In the genomic region with DNA sequence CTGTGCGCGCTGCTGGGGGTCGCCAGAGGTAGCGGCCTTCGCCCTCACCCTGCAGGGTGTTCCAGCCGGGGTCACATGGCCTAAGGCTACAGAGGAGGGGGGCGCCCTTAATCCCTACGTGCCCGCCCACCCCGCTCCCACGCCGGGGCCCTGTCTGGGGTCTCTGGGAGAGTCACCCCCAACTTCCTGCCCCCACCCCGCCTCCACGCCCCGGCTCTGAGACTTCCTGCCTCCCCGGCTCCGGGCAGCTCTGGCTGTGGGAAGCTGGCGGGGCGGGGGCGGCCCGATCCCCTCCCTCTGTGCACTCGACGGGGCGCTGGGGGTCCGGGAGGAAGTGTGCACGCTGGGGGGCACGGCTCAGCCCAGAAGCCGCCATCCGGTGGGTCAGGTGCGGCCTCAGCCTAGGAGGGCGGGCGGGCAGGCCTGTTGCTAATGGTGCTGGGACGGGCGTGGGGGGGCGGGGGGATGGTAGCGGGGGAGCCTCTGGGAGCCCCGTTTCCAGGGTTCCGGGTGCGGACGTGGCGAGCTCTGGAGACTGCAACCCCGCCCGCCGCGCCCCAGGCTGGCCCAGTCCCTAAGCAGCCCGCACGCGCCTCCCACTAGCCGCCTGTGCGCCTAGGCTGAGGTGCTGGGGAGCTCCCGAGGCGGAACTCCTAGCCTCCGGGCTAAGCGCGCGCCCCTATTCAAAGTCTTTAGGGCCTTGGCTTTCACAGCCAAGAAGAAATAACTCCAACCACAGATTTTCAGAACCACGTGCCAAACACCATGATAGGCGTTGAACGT, we compare ENCODE assay signal across 1 cellular context.
TF ChIP-seq lines count a peak whose summit lies in the region.

No MANE protein-coding gene starts in this region.

TF ChIP-seq in SK-N-SH treated with all-trans-retinoic acid at 6 μM for 48 hours, 23 proteins besides CTCF, POLR2A, EP300 and RAD21 (continued from another document):
- TF ChIP-seq, protein P1, sequence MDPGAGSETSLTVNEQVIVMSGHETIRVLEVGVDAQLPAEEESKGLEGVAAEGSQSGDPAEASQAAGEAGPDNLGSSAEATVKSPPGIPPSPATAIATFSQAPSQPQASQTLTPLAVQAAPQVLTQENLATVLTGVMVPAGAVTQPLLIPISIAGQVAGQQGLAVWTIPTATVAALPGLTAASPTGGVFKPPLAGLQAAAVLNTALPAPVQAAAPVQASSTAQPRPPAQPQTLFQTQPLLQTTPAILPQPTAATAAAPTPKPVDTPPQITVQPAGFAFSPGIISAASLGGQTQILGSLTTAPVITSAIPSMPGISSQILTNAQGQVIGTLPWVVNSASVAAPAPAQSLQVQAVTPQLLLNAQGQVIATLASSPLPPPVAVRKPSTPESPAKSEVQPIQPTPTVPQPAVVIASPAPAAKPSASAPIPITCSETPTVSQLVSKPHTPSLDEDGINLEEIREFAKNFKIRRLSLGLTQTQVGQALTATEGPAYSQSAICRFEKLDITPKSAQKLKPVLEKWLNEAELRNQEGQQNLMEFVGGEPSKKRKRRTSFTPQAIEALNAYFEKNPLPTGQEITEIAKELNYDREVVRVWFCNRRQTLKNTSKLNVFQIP (CRISPR knock-in tag; IDR thresholded peaks at IDR 0.05; ENCODE audit: borderline replicate concordance, low read depth) = no peak
- TF ChIP-seq OSR1 (CRISPR knock-in tag; IDR thresholded peaks at IDR 0.05) (no peak), ZNF70 (CRISPR knock-in tag; IDR thresholded peaks at IDR 0.05) (no peak), SNAI2 (CRISPR knock-in tag; IDR thresholded peaks at IDR 0.05) (no peak), ARNTL (CRISPR knock-in tag; IDR thresholded peaks at IDR 0.05; ENCODE audit: borderline replicate concordance, low read depth) (no peak), ZFP30 (CRISPR knock-in tag; IDR thresholded peaks at IDR 0.05) (no peak), RARB (CRISPR knock-in tag; IDR thresholded peaks at IDR 0.05) (no peak)
- TF ChIP-seq, protein P2, sequence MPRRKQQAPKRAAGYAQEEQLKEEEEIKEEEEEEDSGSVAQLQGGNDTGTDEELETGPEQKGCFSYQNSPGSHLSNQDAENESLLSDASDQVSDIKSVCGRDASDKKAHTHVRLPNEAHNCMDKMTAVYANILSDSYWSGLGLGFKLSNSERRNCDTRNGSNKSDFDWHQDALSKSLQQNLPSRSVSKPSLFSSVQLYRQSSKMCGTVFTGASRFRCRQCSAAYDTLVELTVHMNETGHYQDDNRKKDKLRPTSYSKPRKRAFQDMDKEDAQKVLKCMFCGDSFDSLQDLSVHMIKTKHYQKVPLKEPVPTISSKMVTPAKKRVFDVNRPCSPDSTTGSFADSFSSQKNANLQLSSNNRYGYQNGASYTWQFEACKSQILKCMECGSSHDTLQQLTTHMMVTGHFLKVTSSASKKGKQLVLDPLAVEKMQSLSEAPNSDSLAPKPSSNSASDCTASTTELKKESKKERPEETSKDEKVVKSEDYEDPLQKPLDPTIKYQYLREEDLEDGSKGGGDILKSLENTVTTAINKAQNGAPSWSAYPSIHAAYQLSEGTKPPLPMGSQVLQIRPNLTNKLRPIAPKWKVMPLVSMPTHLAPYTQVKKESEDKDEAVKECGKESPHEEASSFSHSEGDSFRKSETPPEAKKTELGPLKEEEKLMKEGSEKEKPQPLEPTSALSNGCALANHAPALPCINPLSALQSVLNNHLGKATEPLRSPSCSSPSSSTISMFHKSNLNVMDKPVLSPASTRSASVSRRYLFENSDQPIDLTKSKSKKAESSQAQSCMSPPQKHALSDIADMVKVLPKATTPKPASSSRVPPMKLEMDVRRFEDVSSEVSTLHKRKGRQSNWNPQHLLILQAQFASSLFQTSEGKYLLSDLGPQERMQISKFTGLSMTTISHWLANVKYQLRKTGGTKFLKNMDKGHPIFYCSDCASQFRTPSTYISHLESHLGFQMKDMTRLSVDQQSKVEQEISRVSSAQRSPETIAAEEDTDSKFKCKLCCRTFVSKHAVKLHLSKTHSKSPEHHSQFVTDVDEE (CRISPR knock-in tag; IDR thresholded peaks at IDR 0.05) = no peak
- TF ChIP-seq, protein P3, sequence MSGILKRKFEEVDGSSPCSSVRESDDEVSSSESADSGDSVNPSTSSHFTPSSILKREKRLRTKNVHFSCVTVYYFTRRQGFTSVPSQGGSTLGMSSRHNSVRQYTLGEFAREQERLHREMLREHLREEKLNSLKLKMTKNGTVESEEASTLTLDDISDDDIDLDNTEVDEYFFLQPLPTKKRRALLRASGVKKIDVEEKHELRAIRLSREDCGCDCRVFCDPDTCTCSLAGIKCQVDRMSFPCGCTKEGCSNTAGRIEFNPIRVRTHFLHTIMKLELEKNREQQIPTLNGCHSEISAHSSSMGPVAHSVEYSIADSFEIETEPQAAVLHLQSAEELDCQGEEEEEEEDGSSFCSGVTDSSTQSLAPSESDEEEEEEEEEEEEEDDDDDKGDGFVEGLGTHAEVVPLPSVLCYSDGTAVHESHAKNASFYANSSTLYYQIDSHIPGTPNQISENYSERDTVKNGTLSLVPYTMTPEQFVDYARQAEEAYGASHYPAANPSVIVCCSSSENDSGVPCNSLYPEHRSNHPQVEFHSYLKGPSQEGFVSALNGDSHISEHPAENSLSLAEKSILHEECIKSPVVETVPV (CRISPR knock-in tag; IDR thresholded peaks at IDR 0.05) = no peak
